In genomic region chr6:16731503-16732018, GRCh38 we compare ENCODE assay signal across 8 cellular contexts. TPM values are rescaled to one million over a fixed set of nuclear protein-coding genes. Genes with fewer than 3 reads are reported as not detected.
DNase-seq lines count a peak whose midpoint lies in the region; ATAC-seq and TF ChIP-seq lines count a peak whose summit lies in the region.

No MANE protein-coding gene starts in this region.

- H3K4me1 ChIP-seq in Panc1 (ENCODE audit: control insufficient read depth, insufficient read depth, low read length) (peaks cover 83% of the 10 kb centered on the region), mucosa of descending colon (ENCODE audit: low read depth) (peaks cover 34% of the 10 kb centered on the region)

- POLR2A ChIA-PET in Panc1 (lab: Charles Lee): interaction anchor here (0.6 to 1.1 kb wide), 5 partner anchors 9 to 783 kb away, joined by 3 to 5 read pairs (median 4); no protein-coding TSS in a partner anchor

- no peaks in the 10 kb centered on the region for H3K9me3 ChIP-seq in Panc1 (ENCODE audit: control insufficient read depth, insufficient read depth, low read depth, low read length)
- H3K9me3 ChIP-seq in mucosa of descending colon: no peaks in the 10 kb centered on the region

- ATAC-seq in GM18858 (IDR thresholded peaks at IDR 0.05; ENCODE audit: unreplicated experiment) (peak; percentile 98), HG02588 (IDR thresholded peaks at IDR 0.05; ENCODE audit: unreplicated experiment) (peak; percentile 98), Panc1 (no peak), mucosa of descending colon (peak; percentile 53)

- H3K27ac ChIP-seq in Panc1 (ENCODE audit: low read length): peak overlapping the region; percentile 99

- no peaks in the 10 kb centered on the region for H3K27me3 ChIP-seq in Panc1 (ENCODE audit: control insufficient read depth, insufficient read depth, low read length)

- in situ Hi-C loops in Panc1 (cut with HindIII; ENCODE audit: low pct_unique_long_range_greater_than_20kb, low sequenced_read_pairs): no loop called here

- no TSS peak for BruUV-seq in Panc1 (replicated peaks; lab: Mats Ljungman, UMichigan)

- H3K4me3 ChIP-seq in Panc1 (ENCODE audit: low read depth in 2 of 2, low read length in 2 of 2): no peak overlapping the region
- H3K4me3 ChIP-seq in mucosa of descending colon: no peak overlapping the region

- CTCF ChIA-PET in Panc1 (lab: Charles Lee): interaction anchor here (0.6 to 1.1 kb wide), 3 partner anchors 19 to 354 kb away, joined by 3 to 5 read pairs (median 4); no protein-coding TSS in a partner anchor

- TF ChIP-seq CTCF in Panc1 (IDR thresholded peaks at IDR 0.05) (no peak), mucosa of descending colon (IDR thresholded peaks at IDR 0.05) (no peak)

- intact Hi-C loops in Panc1 (cut with micrococcal nuclease; ENCODE audit: unreplicated experiment) (no loop called here), mucosa of descending colon (cut with DNase I, micrococcal nuclease) (no loop called here)

- DNase-seq in Panc1 (ENCODE audit: low read depth, low spot score) (no peak), mucosa of descending colon (no peak), glomerular visceral epithelial cell (ENCODE audit: extremely low spot score) (no peak), SIG-M5 treated with dmso at 0.1 percent for 504 hours (lab: John Stamatoyannopoulos, UW; ENCODE audit: unreplicated experiment) (no peak), NCI-H2029 treated with DMSO at 0.1 percent for 48 hours (lab: John Stamatoyannopoulos, UW) (no peak), NCI-H146 treated with DMSO at 0.1 percent for 48 hours (lab: John Stamatoyannopoulos, UW; ENCODE audit: unreplicated experiment) (no peak)

- H3K36me3 ChIP-seq in Panc1 (ENCODE audit: control insufficient read depth, insufficient read depth, low read length) (peaks cover 2% of the 10 kb centered on the region; the same call in 1 of the 2 replicates), mucosa of descending colon (ENCODE audit: low read depth) (no peaks in the 10 kb centered on the region)

RNA-seq across cellular contexts. Expression of gene ATXN1, which starts 29.7 kb away (rescaled TPM):
- total RNA-seq in Panc1 (2021; ENCODE audit: unreplicated experiment) (67.1 TPM), mucosa of descending colon (10 to 100 TPM; 30.4 to 87.3 (median 50.1) TPM)
- polyA plus RNA-seq in Panc1 (2012; ENCODE audit: insufficient read length): 30.3 TPM
